ENCODE assay signal across 15 cellular contexts in the genomic region with DNA sequence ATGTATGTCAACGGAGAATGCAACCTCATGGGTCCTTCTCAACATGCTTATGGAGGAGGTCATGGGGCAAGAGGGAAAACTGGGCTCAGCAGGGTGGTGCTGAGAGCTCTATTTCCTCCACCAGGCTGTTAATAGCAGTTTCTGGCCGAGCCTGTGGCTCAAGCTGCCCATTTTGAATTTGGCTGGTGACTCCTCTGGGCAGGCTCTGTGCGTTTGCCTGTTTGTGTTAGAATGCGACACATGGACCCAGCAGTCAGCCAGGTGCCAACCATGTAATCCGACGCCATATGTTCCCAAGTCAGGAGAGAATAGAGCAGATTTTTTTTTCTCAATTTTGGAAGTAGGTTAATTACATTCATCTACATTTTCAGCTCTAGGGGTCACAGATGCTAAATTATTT.
"Had no signal": no experiment of that assay in that cellular context is flagged by ENCODE, and none has a peak within 500 bp of the region (broad histone marks: within the 10 kb centered on the region; RNA-seq: fewer than 3 reads in every experiment).

No MANE protein-coding gene starts in this region.

- H3K4me1 ChIP-seq: colonic mucosa, spleen had no signal

- H3K36me3 ChIP-seq: cardiac muscle cell, colonic mucosa, spleen had no signal

- H3K9me3 ChIP-seq: colonic mucosa, spleen had no signal

- H3K4me3 ChIP-seq: cardiac muscle cell, colonic mucosa, lung, spleen had no signal

- H3K27me3 ChIP-seq: cardiac muscle cell, colonic mucosa, spleen had no signal

- DNase-seq: activated CD4-positive, alpha-beta memory T cell treated with anti-CD3 and anti-CD28 coated beads for 36 hours; activated CD4-positive, alpha-beta T cell treated with anti-CD3 and anti-CD28 coated beads for 36 hours; activated naive CD4-positive, alpha-beta T cell; activated naive CD8-positive, alpha-beta T cell treated with anti-CD3 and anti-CD28 coated beads, Interleukin-2, amount 10 ng/mL, durations not matched to agents 7 days and 5 days; colonic mucosa; endodermal cell; head of caudate nucleus; nucleus accumbens; retina; spleen; stimulated activated CD4-positive, alpha-beta T cell treated with anti-CD3 and anti-CD28 coated beads, Interleukin-4, amount 100 ng/mL, for 4 hours; stimulated activated naive B cell treated with anti-CD40 and anti-IgM and Interleukin-4, amounts not matched to agents 10 μg/mL and 1 μg/mL and 100 μg/mL, for 72 hours had no signal

- H3K27ac ChIP-seq: cardiac muscle cell, colonic mucosa, epithelial cell of prostate, spleen had no signal
